1 cellular context compared by ENCODE assay signal in genomic region chr15:72199721-72200212, GRCh38.
TF ChIP-seq lines count a peak whose summit lies in the region.

No MANE protein-coding gene starts in this region.

TF ChIP-seq in HepG2, 621 proteins besides CTCF, POLR2A, EP300 and RAD21 (continued from another document):
- peak; percentile 11; the same call in 1 of the 2 replicates for TF ChIP-seq ZNF574 (CRISPR knock-in tag; IDR thresholded peaks at IDR 0.05)
- TF ChIP-seq RXRA (CRISPR knock-in tag; IDR thresholded peaks at IDR 0.05): peak; percentile 14; the same call in 1 of the 2 replicates
- 0 out of 2 replicates have a peak, but pooled peaks have one; percentile 33 for TF ChIP-seq FOSL2 (CRISPR knock-in tag; IDR thresholded peaks at IDR 0.05)
- TF ChIP-seq ZNF777 (CRISPR knock-in tag; IDR thresholded peaks at IDR 0.05): 0 out of 2 replicates have a peak, but pooled peaks have one; percentile 22
- peak; percentile 67 for TF ChIP-seq HNF4A (CRISPR knock-in tag; IDR thresholded peaks at IDR 0.05)
- peak; percentile 36 for TF ChIP-seq TEAD3 (CRISPR knock-in tag; optimal IDR thresholded peaks at IDR 0.05; ENCODE audit: borderline replicate concordance)
- peak; percentile 91 for TF ChIP-seq HIC2 (CRISPR knock-in tag; IDR thresholded peaks at IDR 0.05; ENCODE audit: low read depth)
- TF ChIP-seq TFE3 (CRISPR knock-in tag; IDR thresholded peaks at IDR 0.05): no peak
- peak; percentile 18; the same call in 1 of the 2 replicates for TF ChIP-seq HOXA3 (CRISPR knock-in tag; IDR thresholded peaks at IDR 0.05)
- TF ChIP-seq ERF (CRISPR knock-in tag; IDR thresholded peaks at IDR 0.05): 0 out of 2 replicates have a peak, but pooled peaks have one; percentile 44
- peak; percentile 86 for TF ChIP-seq SMC3 (IDR thresholded peaks at IDR 0.05; ENCODE audit: low read length)
- peak; percentile 45 for TF ChIP-seq XRCC5 (optimal IDR thresholded peaks at IDR 0.05; ENCODE audit: low read length)
- 0 out of 2 replicates have a peak, but pooled peaks have one; percentile 22 for TF ChIP-seq DPF2 (CRISPR knock-in tag; IDR thresholded peaks at IDR 0.05; ENCODE audit: borderline replicate concordance, low read depth)
- 0 out of 2 replicates have a peak, but pooled peaks have one; percentile 28 for TF ChIP-seq ELF1 (CRISPR knock-in tag; IDR thresholded peaks at IDR 0.05)
- peak; percentile 86 for TF ChIP-seq STAG1 (CRISPR knock-in tag; IDR thresholded peaks at IDR 0.05)
- peak; percentile 41; the same call in 1 of the 2 replicates for TF ChIP-seq RXRB (CRISPR knock-in tag; IDR thresholded peaks at IDR 0.05; ENCODE audit: borderline replicate concordance)
- no peak for TF ChIP-seq MYNN (CRISPR knock-in tag; IDR thresholded peaks at IDR 0.05; ENCODE audit: low read depth)
- no peak for TF ChIP-seq SKI (IDR thresholded peaks at IDR 0.05; ENCODE audit: partially characterized antibody)
- 0 out of 2 replicates have a peak, but pooled peaks have one; percentile 12 for TF ChIP-seq CEBPG (CRISPR knock-in tag; IDR thresholded peaks at IDR 0.05)
- TF ChIP-seq GATAD2A (CRISPR knock-in tag; IDR thresholded peaks at IDR 0.05): 0 out of 2 replicates have a peak, but pooled peaks have one; percentile 23
- 0 out of 2 replicates have a peak, but pooled peaks have one; percentile 23 for TF ChIP-seq THAP11 (CRISPR knock-in tag; IDR thresholded peaks at IDR 0.05)
- peak; percentile 25; the same call in 1 of the 2 replicates for TF ChIP-seq PITX1 (CRISPR knock-in tag; IDR thresholded peaks at IDR 0.05)
- no peak for TF ChIP-seq REST (IDR thresholded peaks at IDR 0.05; ENCODE audit: borderline replicate concordance in 1 of 2, low read depth in 1 of 2, low read length in 2 of 2)
- no peak for TF ChIP-seq NFE2L2 (IDR thresholded peaks at IDR 0.05; ENCODE audit: low read length)
- peak; percentile 44; the same call in 1 of the 2 replicates for TF ChIP-seq HNF4G (IDR thresholded peaks at IDR 0.05; ENCODE audit: borderline replicate concordance, low read depth, low read length)
- no peak for TF ChIP-seq HNF4G (CRISPR knock-in tag; IDR thresholded peaks at IDR 0.05; ENCODE audit: borderline replicate concordance, low read depth)
- no peak for TF ChIP-seq MTF1 (CRISPR knock-in tag; IDR thresholded peaks at IDR 0.05)
- no peak for TF ChIP-seq SOX13 (IDR thresholded peaks at IDR 0.05)
- no peak for TF ChIP-seq SOX13 (CRISPR knock-in tag; conservative IDR thresholded peaks at IDR 0.05 in 1 of 2, IDR thresholded peaks at IDR 0.05 in 1 of 2)
- TF ChIP-seq ELF3 (CRISPR knock-in tag; IDR thresholded peaks at IDR 0.05): 0 out of 2 replicates have a peak, but pooled peaks have one; percentile 48
- 0 out of 2 replicates have a peak, but pooled peaks have one; percentile 54 for TF ChIP-seq ATF5 (CRISPR knock-in tag; IDR thresholded peaks at IDR 0.05; ENCODE audit: low read depth)
- TF ChIP-seq SCMH1 (CRISPR knock-in tag; IDR thresholded peaks at IDR 0.05; ENCODE audit: borderline replicate concordance): no peak
- 0 out of 2 replicates have a peak, but pooled peaks have one; percentile 21 for TF ChIP-seq ZNF350 (CRISPR knock-in tag; IDR thresholded peaks at IDR 0.05; ENCODE audit: borderline replicate concordance, low read depth)
- TF ChIP-seq HMGXB4 (CRISPR knock-in tag; IDR thresholded peaks at IDR 0.05; ENCODE audit: borderline replicate concordance in 1 of 2, low read depth in 1 of 2): peak; percentile 39 to 43; a peak in 1 of 4 replicates
- TF ChIP-seq ZNF891 (CRISPR knock-in tag; IDR thresholded peaks at IDR 0.05): 0 out of 2 replicates have a peak, but pooled peaks have one; percentile 49
- TF ChIP-seq SAP130 (CRISPR knock-in tag; IDR thresholded peaks at IDR 0.05; ENCODE audit: low read depth): peak; percentile 44
- peak; percentile 61 for TF ChIP-seq ZFX (CRISPR knock-in tag; IDR thresholded peaks at IDR 0.05; ENCODE audit: low read depth)
- TF ChIP-seq ZNF224 (CRISPR knock-in tag; IDR thresholded peaks at IDR 0.05): no peak
